18 cellular contexts compared by ENCODE assay signal in genomic region chr9:134284741-134285140, GRCh38.
"Had no signal": no experiment of that assay in that cellular context is flagged by ENCODE, and none has a peak within 500 bp of the region (broad histone marks: within the 10 kb centered on the region; RNA-seq: fewer than 3 reads in every experiment).

No MANE protein-coding gene starts in this region.

- H3K4me2 ChIP-seq: neural progenitor cell had no signal

- H3K36me3 ChIP-seq: lower lobe of right lung, neural progenitor cell, prostate gland, transverse colon had no signal

- H3K9me3 ChIP-seq: lower lobe of right lung, prostate gland, transverse colon had no signal

- H2AFZ ChIP-seq: neural progenitor cell, parathyroid adenoma had no signal

- DNase-seq: central memory CD4-positive, alpha-beta T cell; dorsolateral prefrontal cortex; effector CD8-positive, alpha-beta T cell; foreskin melanocyte; islet precursor cell; lower lobe of right lung; mesenchymal stem cell; midbrain; occipital lobe; stimulated activated CD4-positive, alpha-beta T cell treated with anti-CD3 and anti-CD28 coated beads, Interleukin-12 subunit alpha, Interleukin-12 subunit beta, amount 100 ng/mL, for 4 hours; stimulated activated naive CD4-positive, alpha-beta T cell treated with Interleukin-2 at 50 U/mL for 16 hours; transverse colon had no signal

- H3K27ac ChIP-seq: coronary artery, dorsolateral prefrontal cortex, lower lobe of right lung, neural progenitor cell, parathyroid adenoma, skin epidermis, transverse colon had no signal

- H3K4me1 ChIP-seq: lower lobe of right lung, parathyroid adenoma had no signal

- H3K79me2 ChIP-seq: parathyroid adenoma had no signal

- ATAC-seq: lower lobe of right lung; natural killer cell treated with Interleukin-12 subunit alpha and Interleukin-12 subunit beta and Interleukin-15 and Interleukin-18, amount 100 ng/mL, for 72 hours had no signal

- H3K4me3 ChIP-seq: coronary artery, dorsolateral prefrontal cortex, lower lobe of right lung, neural progenitor cell, prostate gland, skin epidermis, transverse colon had no signal

- H3K9ac ChIP-seq: neural progenitor cell, parathyroid adenoma had no signal

- H3K27me3 ChIP-seq: dorsolateral prefrontal cortex, neural progenitor cell, transverse colon had no signal
